8 cellular contexts compared by ENCODE assay signal in the genomic region with DNA sequence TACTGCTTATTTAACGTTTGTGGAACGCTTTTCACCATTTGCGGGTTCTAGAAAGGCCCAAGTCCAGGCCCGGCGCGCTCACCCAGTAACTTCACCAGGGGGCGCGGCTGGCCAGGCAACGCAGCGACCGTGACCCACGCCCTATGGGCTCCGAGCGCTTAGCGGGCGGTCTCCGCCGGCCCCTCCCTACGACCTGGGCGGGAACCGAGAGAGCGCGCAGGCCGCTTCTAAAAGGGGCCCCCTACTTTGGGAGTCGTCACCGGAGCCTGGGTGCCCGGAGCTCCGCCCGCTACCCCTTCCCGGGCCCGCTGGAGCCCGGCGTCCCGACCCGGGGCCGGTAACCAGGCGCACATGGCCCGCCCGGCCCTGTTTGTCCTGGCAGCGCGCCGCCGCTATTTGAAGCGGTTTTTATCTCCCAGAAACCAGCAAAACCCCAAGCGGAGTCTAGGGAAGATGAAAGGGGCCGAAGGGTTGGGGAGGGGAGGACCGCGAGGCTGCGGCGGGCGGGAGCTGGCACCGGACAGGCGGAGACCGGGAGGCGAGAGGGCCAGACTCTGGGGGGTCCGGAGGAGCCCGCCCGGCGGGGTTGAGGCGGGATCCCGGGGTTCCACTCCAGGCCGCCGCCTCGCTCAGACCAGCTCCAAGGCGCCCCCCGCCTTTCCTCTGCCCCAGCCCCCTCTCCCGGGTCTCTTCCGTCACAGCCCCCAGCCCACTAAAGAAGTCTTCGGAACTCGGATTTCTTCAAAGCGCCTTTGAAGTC. TPM values are rescaled to one million over a fixed set of nuclear protein-coding genes. Genes with fewer than 3 reads are reported as not detected.
DNase-seq lines count a peak whose midpoint lies in the region; ATAC-seq and TF ChIP-seq lines count a peak whose summit lies in the region.

No MANE protein-coding gene starts in this region.

- no peaks in the 10 kb centered on the region for H3K36me3 ChIP-seq in CD4-positive, CD25-positive, alpha-beta regulatory T cell (ENCODE audit: control insufficient read depth, insufficient read depth, low read length)

- peak; percentile 59 to 60 for ATAC-seq in CD4-positive, CD25-positive, alpha-beta regulatory T cell (ENCODE audit: low read depth in 2 of 2)
- ATAC-seq in GM19397 (IDR thresholded peaks at IDR 0.05; ENCODE audit: unreplicated experiment) (peak; percentile 51), HG03571 (IDR thresholded peaks at IDR 0.05; ENCODE audit: unreplicated experiment) (peak; percentile 40), memory B cell (ENCODE audit: low read depth) (peak; percentile 53)
- peak; percentile 69 for ATAC-seq in activated CD8-positive, alpha-beta T cell treated with anti-CD3 and anti-CD28 coated beads for 36 hours

- peak overlapping the region; percentile 92 to 99 (median 96) for H3K4me3 Mint-ChIP-seq in CD4-positive, CD25-positive, alpha-beta regulatory T cell
- H3K4me3 Mint-ChIP-seq in activated CD8-positive, alpha-beta T cell treated with anti-CD3 and anti-CD28 coated beads for 36 hours = peak overlapping the region; percentile 85
- peak overlapping the region; percentile 92 for H3K4me3 Mint-ChIP-seq in memory B cell

- peak overlapping the region; percentile 77 for H3K4me3 ChIP-seq in CD4-positive, CD25-positive, alpha-beta regulatory T cell (ENCODE audit: low read depth, low read length)

- intact Hi-C loops in activated CD8-positive, alpha-beta T cell treated with anti-CD3 and anti-CD28 coated beads for 36 hours (cut with micrococcal nuclease) = loop anchor here (2.0 kb wide), 1 partner anchor 20 kb away; no protein-coding TSS in a partner anchor

- POLR2A ChIA-PET in activated CD8-positive, alpha-beta T cell treated with anti-CD3 and anti-CD28 coated beads for 36 hours (lab: Charles Lee) = interaction anchor here (0.8 to 2.1 kb wide), 17 partner anchors 10 to 226 kb away, joined by 3 to 11 read pairs (median 4); a partner anchor contains a TSS

- peak overlapping the region; percentile 94 to 98 (median 97) for H3K27ac Mint-ChIP-seq in CD4-positive, CD25-positive, alpha-beta regulatory T cell
- peak overlapping the region; percentile 99 for H3K27ac Mint-ChIP-seq in activated CD8-positive, alpha-beta T cell treated with anti-CD3 and anti-CD28 coated beads for 36 hours
- peak overlapping the region; percentile 86 for H3K27ac Mint-ChIP-seq in memory B cell

- no peaks in the 10 kb centered on the region for H3K9me3 ChIP-seq in CD4-positive, CD25-positive, alpha-beta regulatory T cell (ENCODE audit: control insufficient read depth in 2 of 2, low read length in 2 of 2)

- peaks cover 7% of the 10 kb centered on the region for H3K27me3 Mint-ChIP-seq in CD4-positive, CD25-positive, alpha-beta regulatory T cell
- peaks cover 2% of the 10 kb centered on the region for H3K27me3 Mint-ChIP-seq in activated CD8-positive, alpha-beta T cell treated with anti-CD3 and anti-CD28 coated beads for 36 hours
- peaks cover 8% of the 10 kb centered on the region for H3K27me3 Mint-ChIP-seq in memory B cell

- H3K36me3 Mint-ChIP-seq in CD4-positive, CD25-positive, alpha-beta regulatory T cell = no peaks in the 10 kb centered on the region
- peaks cover 2% of the 10 kb centered on the region for H3K36me3 Mint-ChIP-seq in activated CD8-positive, alpha-beta T cell treated with anti-CD3 and anti-CD28 coated beads for 36 hours (ENCODE audit: low read depth)
- no peaks in the 10 kb centered on the region for H3K36me3 Mint-ChIP-seq in memory B cell

- H3K27ac ChIP-seq in CD4-positive, CD25-positive, alpha-beta regulatory T cell (ENCODE audit: insufficient read depth, low read length, poor library complexity, severe bottlenecking) = peak overlapping the region; percentile 85

- peak; percentile 79 to 93 (median 80) for DNase-seq in CD4-positive, CD25-positive, alpha-beta regulatory T cell
- DNase-seq in NCI-H748 treated with DMSO at 0.1 percent for 48 hours (lab: John Stamatoyannopoulos, UW) = peak; percentile 64
- DNase-seq in activated CD8-positive, alpha-beta T cell treated with anti-CD3 and anti-CD28 coated beads for 36 hours = peak; percentile 94
- peak; percentile 77 for DNase-seq in effector CD4-positive, alpha-beta T cell
- peak; percentile 70 to 74 for DNase-seq in memory B cell (ENCODE audit: low spot score in 2 of 2)
- peak; percentile 74 for DNase-seq in stimulated activated CD8-positive, alpha-beta memory T cell treated with anti-CD3 and anti-CD28 coated beads, Interleukin-12 subunit alpha, Interleukin-12 subunit beta, amount 100 ng/mL, for 1 hour (ENCODE audit: low read depth)

- TF ChIP-seq CTCF in activated CD8-positive, alpha-beta T cell treated with anti-CD3 and anti-CD28 coated beads for 36 hours (IDR thresholded peaks at IDR 0.05) = peak; percentile 69

- H3K9me3 Mint-ChIP-seq in CD4-positive, CD25-positive, alpha-beta regulatory T cell = peaks cover 0 to 2% (median 0%) of the 10 kb centered on the region in 7 donors
- H3K9me3 Mint-ChIP-seq in activated CD8-positive, alpha-beta T cell treated with anti-CD3 and anti-CD28 coated beads for 36 hours = no peaks in the 10 kb centered on the region
- no peaks in the 10 kb centered on the region for H3K9me3 Mint-ChIP-seq in memory B cell

- no peaks in the 10 kb centered on the region for H3K27me3 ChIP-seq in CD4-positive, CD25-positive, alpha-beta regulatory T cell (ENCODE audit: control insufficient read depth, insufficient read depth, low read length)

- peaks cover 8 to 46% (median 35%) of the 10 kb centered on the region in 4 donors for H3K4me1 Mint-ChIP-seq in CD4-positive, CD25-positive, alpha-beta regulatory T cell
- H3K4me1 Mint-ChIP-seq in activated CD8-positive, alpha-beta T cell treated with anti-CD3 and anti-CD28 coated beads for 36 hours (ENCODE audit: low read depth) = peaks cover 37% of the 10 kb centered on the region
- H3K4me1 Mint-ChIP-seq in memory B cell = peaks cover 26% of the 10 kb centered on the region

- peaks cover 47% of the 10 kb centered on the region for H3K4me1 ChIP-seq in CD4-positive, CD25-positive, alpha-beta regulatory T cell (ENCODE audit: control insufficient read depth, insufficient read depth, low read length, poor library complexity, severe bottlenecking)

- CTCF ChIA-PET in activated CD8-positive, alpha-beta T cell treated with anti-CD3 and anti-CD28 coated beads for 36 hours (lab: Charles Lee) = interaction anchor here (0.6 to 13.9 kb wide), 17 partner anchors 11 to 227 kb away, joined by 3 to 293 read pairs (median 5); a partner anchor contains a TSS

RNA-seq across cellular contexts. Expression of a gene that starts 3.5 kb away (rescaled TPM):
- total RNA-seq in CD4-positive, CD25-positive, alpha-beta regulatory T cell = 36.8 TPM
- 10 to 100 TPM; 34.0 to 45.9 (median 37.8) TPM for polyA plus RNA-seq in CD4-positive, CD25-positive, alpha-beta regulatory T cell
- 10 to 100 TPM; 81.3 to 87.6 TPM for total RNA-seq in activated CD8-positive, alpha-beta T cell treated with anti-CD3 and anti-CD28 coated beads for 36 hours

RNA-seq across cellular contexts. Expression of a gene that starts 11.2 kb away (rescaled TPM):
- not detected for total RNA-seq in CD4-positive, CD25-positive, alpha-beta regulatory T cell
- polyA plus RNA-seq in CD4-positive, CD25-positive, alpha-beta regulatory T cell = under 1 TPM in 1 of 4 donors, not detected in 3; 0.07 TPM
- total RNA-seq in activated CD8-positive, alpha-beta T cell treated with anti-CD3 and anti-CD28 coated beads for 36 hours = not detected

RNA-seq across cellular contexts. Expression of a gene that starts 25.5 kb away (rescaled TPM):
- 33.9 TPM for total RNA-seq in CD4-positive, CD25-positive, alpha-beta regulatory T cell
- polyA plus RNA-seq in CD4-positive, CD25-positive, alpha-beta regulatory T cell = 10 to 100 TPM; 85.0 to 98.1 (median 94.4) TPM
- 10 to 100 TPM; 69.5 to 70.9 TPM for total RNA-seq in activated CD8-positive, alpha-beta T cell treated with anti-CD3 and anti-CD28 coated beads for 36 hours

RNA-seq across cellular contexts. Expression of a gene that starts 29.6 kb away (rescaled TPM):
- 506 TPM for total RNA-seq in CD4-positive, CD25-positive, alpha-beta regulatory T cell
- polyA plus RNA-seq in CD4-positive, CD25-positive, alpha-beta regulatory T cell = 1,000 to 10,000 TPM; 1,352 to 1,800 (median 1,601) TPM
- total RNA-seq in activated CD8-positive, alpha-beta T cell treated with anti-CD3 and anti-CD28 coated beads for 36 hours = 100 to 1,000 TPM; 322 to 373 TPM

RNA-seq across cellular contexts. Expression of a gene that starts 55.0 kb away (rescaled TPM):
- 79.0 TPM for total RNA-seq in CD4-positive, CD25-positive, alpha-beta regulatory T cell
- polyA plus RNA-seq in CD4-positive, CD25-positive, alpha-beta regulatory T cell = 1 to 10 TPM; 8.1 to 9.3 (median 8.2) TPM
- total RNA-seq in activated CD8-positive, alpha-beta T cell treated with anti-CD3 and anti-CD28 coated beads for 36 hours = 10 to 100 TPM; 67.2 to 70.3 TPM

Comparison
In these comparisons a context has a peak if more than half of its experiments do, and no peak if none do; other contexts are left out.
1. Peak in every context shown above with its lines: DNase-seq, ATAC-seq, H3K4me3 ChIP-seq and H3K27ac ChIP-seq.